ENCODE assay signal across 18 cellular contexts in the genomic region with DNA sequence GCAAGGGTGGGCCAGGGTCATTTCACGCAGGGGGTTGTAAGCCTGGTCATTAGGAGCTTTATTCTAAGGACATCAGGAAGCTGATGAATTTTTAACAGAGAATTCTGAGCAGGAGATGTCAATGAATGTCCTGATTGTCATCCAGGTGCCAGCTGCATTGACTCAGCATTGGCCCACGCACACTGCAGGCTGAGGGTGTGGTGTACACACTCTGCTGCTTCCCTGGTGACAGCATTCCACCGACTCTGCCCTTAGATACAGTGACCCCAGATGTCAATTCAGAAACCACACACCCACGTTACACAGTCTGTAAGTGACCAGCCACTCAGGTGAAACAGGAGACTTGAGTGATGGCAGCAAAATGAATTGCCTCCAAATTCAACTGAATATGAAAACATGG.
A peak's percentile ranks its signal among the peaks of the same experiment; 100 is the strongest.
DNase-seq lines count a peak whose midpoint lies in the region; ATAC-seq and TF ChIP-seq lines count a peak whose summit lies in the region.
"Had no signal": no experiment of that assay in that cellular context is flagged by ENCODE, and none has a peak within 500 bp of the region (broad histone marks: within the 10 kb centered on the region; RNA-seq: fewer than 3 reads in every experiment).

No MANE protein-coding gene starts in this region.

- ATAC-seq in HG02973 (IDR thresholded peaks at IDR 0.05; ENCODE audit: unreplicated experiment) = peak; percentile 77
- ATAC-seq: activated T-cell treated with anti-CD3 and anti-CD28 coated beads, Interleukin-2, amount 50 U/mL, for 4 hours; esophagus mucosa had no signal

- in situ Hi-C loops in astrocyte of the spinal cord (cut with HindIII; ENCODE audit: low sequenced_read_pairs) = no loop called here

- H3K4me3 ChIP-seq in GM12865 (ENCODE audit: low read depth, low read length) (no peak overlapping the region), astrocyte of the spinal cord (ENCODE audit: low read depth, low read length) (no peak overlapping the region)
- H3K4me3 ChIP-seq: adrenal gland, sigmoid colon had no signal

- intact Hi-C loops in posterior cingulate gyrus (cut with DNase I) = no loop called here

- DNase-seq in GM12865 (ENCODE audit: low read depth) (peak; percentile 57), astrocyte of the spinal cord (ENCODE audit: low read depth, low spot score) (peak; percentile 1), posterior cingulate gyrus (peak in 7 of 10 donors; percentile 15 to 87 (median 42)), DMS114 treated with DMSO at 0.1 percent for 48 hours (lab: John Stamatoyannopoulos, UW; ENCODE audit: unreplicated experiment) (no peak), dermis blood vessel endothelial cell (no peak), NCI-H128 (lab: John Stamatoyannopoulos, UW; ENCODE audit: unreplicated experiment) (no peak)
- DNase-seq: activated CD4-positive, alpha-beta T cell treated with anti-CD3 and anti-CD28 coated beads for 4 hours; activated T-cell treated with anti-CD3 and anti-CD28 coated beads, Interleukin-2, amount 50 U/mL, for 4 hours; adrenal gland; C1 segment of cervical spinal cord; GDM1; hippocampal formation; IMR-90; NCI-H524; sigmoid colon; stimulated activated CD4-positive, alpha-beta T cell treated with anti-CD3 and anti-CD28 coated beads, Interleukin-4, amount 100 ng/mL, for 24 hours had no signal

- TF ChIP-seq CTCF in GM12865 (IDR thresholded peaks at IDR 0.05; ENCODE audit: insufficient read depth, low read depth, low read length, missing control alignments) (no peak), astrocyte of the spinal cord (IDR thresholded peaks at IDR 0.05; ENCODE audit: low read depth, low read length) (no peak)

Comparison
In these comparisons a context has a peak if more than half of its experiments do, and no peak if none do; other contexts are left out.
1. DNase-seq: peak in GM12865 (single experiment), astrocyte of the spinal cord (single experiment) and posterior cingulate gyrus (7 of 10); none in DMS114 treated with DMSO at 0.1 percent for 48 hours (single experiment), dermis blood vessel endothelial cell (single experiment) and NCI-H128 (single experiment).